In the genomic region with DNA sequence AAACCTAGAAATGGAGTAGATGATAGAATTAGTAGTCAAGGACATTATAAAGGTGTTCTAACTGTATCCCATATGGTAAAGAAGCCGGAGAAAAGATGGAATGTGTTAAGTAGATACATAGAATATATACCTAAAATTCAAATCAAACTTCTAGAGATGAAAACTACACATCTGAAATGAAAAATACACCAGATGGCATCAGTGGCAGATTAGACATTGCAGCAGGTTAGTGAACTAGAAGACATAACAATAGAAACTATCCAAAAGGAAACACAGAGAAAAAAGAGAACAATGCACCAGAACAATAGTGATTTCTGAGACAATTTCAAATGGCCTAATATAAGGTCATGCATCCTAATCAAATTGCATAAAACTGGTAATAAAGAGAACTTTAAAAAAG, we compare ENCODE assay signal across 7 cellular contexts.
"Had no signal": no experiment of that assay in that cellular context is flagged by ENCODE, and none has a peak within 500 bp of the region (broad histone marks: within the 10 kb centered on the region; RNA-seq: fewer than 3 reads in every experiment).

No MANE protein-coding gene starts in this region.

- FAIRE-seq: G401.6, GM12891, GM12892, GM18507, GM19239 had no signal

- DNase-seq: GDM1, GF-D8 had no signal
